Comparison of ENCODE assay signal across 8 cellular contexts in the genomic region with DNA sequence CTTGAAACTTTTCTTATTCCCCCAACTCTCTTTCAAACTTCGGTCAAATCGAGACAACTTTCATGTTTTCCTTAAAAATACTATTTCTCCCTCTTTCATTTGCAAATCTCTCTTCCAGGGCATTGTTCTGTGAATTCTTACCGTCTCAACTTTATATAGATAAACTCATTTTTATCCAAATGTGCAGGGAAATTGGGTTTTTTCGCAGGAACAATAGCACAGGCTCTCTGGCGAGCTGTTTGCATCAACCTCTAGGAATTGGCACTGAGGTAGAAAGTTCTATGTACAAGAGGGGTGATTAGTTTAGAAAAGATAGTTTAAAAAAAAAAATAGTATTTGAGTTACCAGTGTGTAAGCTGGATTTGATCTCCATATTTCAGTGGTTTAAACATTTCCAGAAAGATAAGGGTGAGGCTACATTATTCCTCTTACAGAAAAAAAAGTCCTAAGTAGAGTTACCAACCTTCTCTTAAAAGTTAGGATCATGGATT.
DNase-seq lines count a peak whose midpoint lies in the region; ATAC-seq, FAIRE-seq and TF ChIP-seq lines count a peak whose summit lies in the region.

No MANE protein-coding gene starts in this region.

- no TSS peak for BruUV-seq in Panc1 (replicated peaks; lab: Mats Ljungman, UMichigan)
- no TSS peak for BruUV-seq in endothelial cell of umbilical vein (replicated peaks; lab: Mats Ljungman, UMichigan)

- CTCF ChIA-PET in Panc1 (lab: Charles Lee): no interaction called here
- CTCF ChIA-PET in endothelial cell of umbilical vein (lab: Charles Lee): interaction anchor here (1.0 to 5.1 kb wide), 7 partner anchors 16 to 361 kb away, joined by 3 to 28 read pairs (median 7); a partner anchor contains a TSS

- peak overlapping the region; percentile 84 for H3K9ac ChIP-seq in endothelial cell of umbilical vein (replicated peaks; ENCODE audit: extremely low read depth, insufficient read depth, low read length)

- H3K4me3 ChIP-seq in GM12865 (ENCODE audit: low read depth, low read length) (peak overlapping the region; percentile 66), Panc1 (ENCODE audit: low read depth in 2 of 2, low read length in 2 of 2) (peak overlapping the region; percentile 78 to 87), endothelial cell of umbilical vein (replicated peaks in 1 of 3; ENCODE audit: insufficient read depth in 1 of 3, low read depth in 1 of 3, low read length in 3 of 3) (peak overlapping the region; percentile 30 to 73 (median 36)), prostate gland (peak overlapping the region in 1 of 2 donors; percentile 42)

- no peaks in the 10 kb centered on the region for H3K9me1 ChIP-seq in endothelial cell of umbilical vein (replicated peaks; ENCODE audit: control insufficient read depth, extremely low read depth, insufficient read depth, low read length)

- peaks cover 25% of the 10 kb centered on the region for H3K4me1 ChIP-seq in Panc1 (ENCODE audit: control insufficient read depth, insufficient read depth, low read length)
- H3K4me1 ChIP-seq in endothelial cell of umbilical vein (ENCODE audit: control insufficient read depth, extremely low read depth, insufficient read depth, low read length): peaks cover 25% of the 10 kb centered on the region
- no peaks in the 10 kb centered on the region for H3K4me1 ChIP-seq in prostate gland (replicated peaks)

- peak overlapping the region; percentile 65 for H2AFZ ChIP-seq in endothelial cell of umbilical vein (ENCODE audit: low read depth, low read length)

- WGBS in prostate gland: 15% methylated on average over 5 of the region's 5 CpGs

- TF ChIP-seq CTCF in GM12865 (IDR thresholded peaks at IDR 0.05; ENCODE audit: insufficient read depth, low read depth, low read length, missing control alignments) (no peak), Panc1 (IDR thresholded peaks at IDR 0.05) (no peak), endothelial cell of umbilical vein (IDR thresholded peaks at IDR 0.05; ENCODE audit: extremely low read depth in 1 of 2, insufficient read depth in 1 of 2, low read depth in 1 of 2, low read length in 2 of 2) (no peak), prostate gland (IDR thresholded peaks at IDR 0.05) (no peak)

- H3K27ac ChIP-seq in Panc1 (ENCODE audit: low read length): peak overlapping the region; percentile 99
- peak overlapping the region; percentile 83 for H3K27ac ChIP-seq in endothelial cell of umbilical vein (ENCODE audit: insufficient read depth, low read depth, low read length)
- H3K27ac ChIP-seq in prostate gland: peak overlapping the region; percentile 82 to 87

- no peak for ATAC-seq in Panc1
- ATAC-seq in HG03460 (IDR thresholded peaks at IDR 0.05; ENCODE audit: unreplicated experiment): no peak

- H3K9me3 ChIP-seq in Panc1 (ENCODE audit: control insufficient read depth, insufficient read depth, low read depth, low read length): no peaks in the 10 kb centered on the region
- no peaks in the 10 kb centered on the region for H3K9me3 ChIP-seq in endothelial cell of umbilical vein (replicated peaks; ENCODE audit: control insufficient read depth, insufficient read depth, low read length)
- H3K9me3 ChIP-seq in prostate gland: no peaks in the 10 kb centered on the region

- in situ Hi-C loops in Panc1 (cut with HindIII; ENCODE audit: low pct_unique_long_range_greater_than_20kb, low sequenced_read_pairs): no loop called here

- POLR2A ChIA-PET in Panc1 (lab: Charles Lee) (interaction anchor here (0.6 to 2.8 kb wide), 5 partner anchors 13 to 49 kb away, joined by 3 to 20 read pairs (median 10); a partner anchor contains a TSS), endothelial cell of umbilical vein (lab: Charles Lee) (interaction anchor here (1.1 to 4.5 kb wide), 5 partner anchors 10 to 112 kb away, joined by 3 to 43 read pairs (median 19); a partner anchor contains a TSS)

- DNase-seq in GM12865 (ENCODE audit: low read depth) (peak; percentile 40), Panc1 (ENCODE audit: low read depth, low spot score) (no peak), endothelial cell of umbilical vein (ENCODE audit: low read depth, low spot score) (no peak), prostate gland (ENCODE audit: low spot score) (no peak), germinal center (ENCODE audit: low spot score) (no peak), occipital lobe (lab: John Stamatoyannopoulos, UW) (no peak), putamen (ENCODE audit: low spot score) (no peak)

- no peaks in the 10 kb centered on the region for H3K79me2 ChIP-seq in endothelial cell of umbilical vein (ENCODE audit: control insufficient read depth, insufficient read depth, low read length)

- dilution Hi-C loops in endothelial cell of umbilical vein (cut with MboI; ENCODE audit: extremely low pct_ligation_motif_present, low sequenced_read_pairs): no loop called here

- H3K36me3 ChIP-seq in Panc1 (ENCODE audit: control insufficient read depth, insufficient read depth, low read length): no peaks in the 10 kb centered on the region
- H3K36me3 ChIP-seq in endothelial cell of umbilical vein (ENCODE audit: control insufficient read depth in 2 of 2, extremely low read depth in 1 of 2, insufficient read depth in 2 of 2, low read length in 2 of 2): no peaks in the 10 kb centered on the region
- H3K36me3 ChIP-seq in prostate gland: no peaks in the 10 kb centered on the region

- no peaks in the 10 kb centered on the region for H4K20me1 ChIP-seq in endothelial cell of umbilical vein (replicated peaks; ENCODE audit: control insufficient read depth, extremely low read depth, insufficient read depth, low read length)

- TF ChIP-seq POLR2A in endothelial cell of umbilical vein (IDR thresholded peaks at IDR 0.05; ENCODE audit: low read depth, low read length) (no peak), prostate gland (IDR thresholded peaks at IDR 0.05) (no peak)

- no peak for FAIRE-seq in endothelial cell of umbilical vein (lab: Jason Lieb, UNC)

- H3K4me2 ChIP-seq in endothelial cell of umbilical vein (ENCODE audit: insufficient read depth, low read length): peak overlapping the region; percentile 92

- H3K27me3 ChIP-seq in Panc1 (ENCODE audit: control insufficient read depth, insufficient read depth, low read length) (no peaks in the 10 kb centered on the region), endothelial cell of umbilical vein (ENCODE audit: control insufficient read depth in 2 of 2, insufficient read depth in 2 of 2, low read length in 2 of 2) (no peaks in the 10 kb centered on the region), prostate gland (replicated peaks; ENCODE audit: insufficient read depth) (no peaks in the 10 kb centered on the region)

- intact Hi-C loops in Panc1 (cut with micrococcal nuclease; ENCODE audit: unreplicated experiment): no loop called here
- intact Hi-C loops in endothelial cell of umbilical vein (cut with micrococcal nuclease): loop anchor here (2.0 kb wide), 1 partner anchor 16 kb away; a partner anchor contains a TSS
- intact Hi-C loops in prostate gland (cut with DNase I): no loop called here

TF ChIP-seq in endothelial cell of umbilical vein, 7 proteins besides CTCF, POLR2A, EP300 and RAD21:
- TF ChIP-seq MYC (IDR thresholded peaks at IDR 0.05; ENCODE audit: low read depth, low read length) (no peak), POLR2AphosphoS5 (IDR thresholded peaks at IDR 0.05; ENCODE audit: insufficient read depth, low read depth, low read length) (no peak), FOS (IDR thresholded peaks at IDR 0.05; ENCODE audit: borderline replicate concordance, insufficient read depth, low read length) (no peak), EZH2 (IDR thresholded peaks at IDR 0.05; ENCODE audit: borderline replicate concordance, low read depth, low read length, severe bottlenecking) (no peak), GATA2 (IDR thresholded peaks at IDR 0.05; ENCODE audit: insufficient read depth, insufficient read length, low read depth, low read length) (no peak), JUN (IDR thresholded peaks at IDR 0.05; ENCODE audit: borderline replicate concordance, insufficient read depth, insufficient read length, low read depth) (no peak)
- TF ChIP-seq, protein P1, sequence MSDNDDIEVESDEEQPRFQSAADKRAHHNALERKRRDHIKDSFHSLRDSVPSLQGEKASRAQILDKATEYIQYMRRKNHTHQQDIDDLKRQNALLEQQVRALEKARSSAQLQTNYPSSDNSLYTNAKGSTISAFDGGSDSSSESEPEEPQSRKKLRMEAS (IDR thresholded peaks at IDR 0.05; ENCODE audit: insufficient read depth, insufficient read length): no peak
